ENCODE assay signal across 12 cellular contexts in the genomic region with DNA sequence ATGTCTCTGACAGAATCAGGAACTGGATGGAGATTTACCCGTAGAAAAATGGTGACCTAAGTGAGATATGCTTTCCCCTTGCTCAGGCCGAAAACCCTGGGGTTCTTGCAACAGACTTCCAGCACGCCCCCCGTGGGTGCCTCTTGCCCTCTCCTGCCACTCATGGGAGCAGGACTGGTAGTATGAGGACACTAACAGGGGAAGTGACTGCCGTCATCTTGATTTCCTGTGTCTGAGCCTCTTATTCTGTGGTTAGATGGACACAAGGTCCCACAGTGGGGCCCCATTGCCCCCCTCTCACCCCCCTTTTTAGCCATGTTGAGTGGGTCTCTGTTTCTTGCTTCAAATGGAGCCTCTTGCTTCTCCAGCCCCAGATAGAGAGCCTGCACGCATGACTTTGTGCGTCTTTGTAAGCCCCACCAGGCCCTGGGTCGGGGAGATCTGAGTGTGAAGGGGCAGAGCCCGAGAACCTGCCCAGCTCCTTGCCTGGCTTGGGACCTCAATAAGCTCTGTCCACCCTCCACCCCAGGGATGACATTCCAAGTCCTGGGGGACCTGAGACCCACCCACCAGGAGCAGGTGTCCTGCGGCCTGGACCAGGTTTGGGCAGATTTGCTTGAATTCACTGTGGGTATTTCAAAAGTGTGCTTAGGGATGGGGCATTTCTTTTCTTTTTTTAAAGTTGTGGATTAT. TPM values are rescaled to one million over a fixed set of nuclear protein-coding genes. Genes with fewer than 3 reads are reported as not detected.
DNase-seq lines count a peak whose midpoint lies in the region; ATAC-seq, FAIRE-seq and TF ChIP-seq lines count a peak whose summit lies in the region.
"Had no signal": no experiment of that assay in that cellular context is flagged by ENCODE, and none has a peak within 500 bp of the region (broad histone marks: within the 10 kb centered on the region; RNA-seq: fewer than 3 reads in every experiment).

No MANE protein-coding gene starts in this region.

- H3K4me1 Mint-ChIP-seq in memory B cell: peaks cover 35% of the 10 kb centered on the region

- H3K36me3 Mint-ChIP-seq in memory B cell: no peaks in the 10 kb centered on the region

- intact Hi-C loops in GM12878 (cut with micrococcal nuclease; ENCODE audit: unreplicated experiment): loop anchor here (1.0 to 5.0 kb wide), 3 partner anchors 27 to 284 kb away; no protein-coding TSS in a partner anchor

- in situ Hi-C loops in GM12878 (cut with MboI): loop anchor here (5.0 kb wide), 1 partner anchor 69 kb away; no protein-coding TSS in a partner anchor

- SMC1A ChIA-PET in GM12878 (lab: Charles Lee; ENCODE audit: uncharacterized antibody, unreplicated experiment): interaction anchor here (0.9 to 9.8 kb wide), 16 partner anchors 9 to 287 kb away, joined by 3 to 75 read pairs (median 6); partner anchors contain the start of gene GNLY

- RAD21 ChIA-PET in GM12878 (lab: Charles Lee; ENCODE audit: unreplicated experiment): interaction anchor here (0.7 to 6.5 kb wide), 12 partner anchors 12 to 121 kb away, joined by 3 to 94 read pairs (median 6); partner anchors contain the start of gene GNLY

- H2AFZ ChIP-seq in GM12878 (ENCODE audit: control insufficient read depth, low read depth, low read length): peak overlapping the region; percentile 15; the same call in 1 of the 2 replicates

- TF ChIP-seq RAD21 in GM12878 (IDR thresholded peaks at IDR 0.05; ENCODE audit: insufficient read depth, low read depth, low read length): no peak

- no peak for TF ChIP-seq EP300 in GM12878 (IDR thresholded peaks at IDR 0.05; ENCODE audit: borderline replicate concordance in 1 of 2, control insufficient read depth in 1 of 2, low read depth in 2 of 2, low read length in 2 of 2)

- H3K9me3 ChIP-seq in KOPT-K1 (ENCODE audit: insufficient read depth, low read length, poor library complexity, severe bottlenecking): no peaks in the 10 kb centered on the region
- H3K9me3 ChIP-seq in GM12878 (replicated peaks; ENCODE audit: control insufficient read depth, insufficient read depth, low read length): no peaks in the 10 kb centered on the region
- H3K9me3 ChIP-seq: Peyer's patch, prostate gland had no signal

- H3K79me2 ChIP-seq in GM12878 (ENCODE audit: control insufficient read depth, insufficient read depth, low read length): no peaks in the 10 kb centered on the region

- TF ChIP-seq CTCF in 22Rv1 (IDR thresholded peaks at IDR 0.05) (no peak), GM12878 (IDR thresholded peaks at IDR 0.05 in 2 of 3, conservative IDR thresholded peaks at IDR 0.05 in 1 of 3; ENCODE audit: control insufficient read depth in 2 of 3, extremely low read depth in 1 of 3, insufficient read depth in 1 of 3, low read depth in 3 of 3, low read length in 3 of 3) (no peak)

- H3K27me3 ChIP-seq in GM12878 (replicated peaks in 1 of 2; ENCODE audit: control insufficient read depth in 2 of 2, insufficient read depth in 2 of 2, low read length in 1 of 2): no peaks in the 10 kb centered on the region
- H3K27me3 ChIP-seq: Peyer's patch had no signal

- H3K36me3 ChIP-seq in KOPT-K1 (ENCODE audit: insufficient read depth, low read length): no peaks in the 10 kb centered on the region
- no peaks in the 10 kb centered on the region for H3K36me3 ChIP-seq in GM12878 (ENCODE audit: control insufficient read depth in 2 of 2, insufficient read depth in 2 of 2, low read length in 1 of 2)
- H3K36me3 ChIP-seq: Peyer's patch, prostate gland had no signal

- WGBS in GM12878 (ENCODE audit: insufficient coverage, insufficient replicate concordance, low lambda C conversion rate, missing lambda C conversion rate): 61% methylated on average over 10 of the region's 10 CpGs

- DNase-seq in GM12878 (ENCODE audit: low read depth, low spot score) (no peak), memory B cell (ENCODE audit: low spot score in 2 of 2) (no peak), NCI-H2196 treated with DMSO at 0.1 percent for 48 hours (lab: John Stamatoyannopoulos, UW; ENCODE audit: unreplicated experiment) (no peak), mucosa of gallbladder (ENCODE audit: low spot score) (no peak), NCI-H2081 (lab: John Stamatoyannopoulos, UW) (no peak), 8988T (no peak)

- no peak overlapping the region for H3K4me3 ChIP-seq in GM12878
- H3K4me3 ChIP-seq: Peyer's patch, prostate gland had no signal

- peaks cover 21% of the 10 kb centered on the region for H3K4me1 ChIP-seq in GM12878 (ENCODE audit: control insufficient read depth, insufficient read depth, low read length)
- H3K4me1 ChIP-seq: prostate gland had no signal

- peak overlapping the region; percentile 57 for H3K27ac ChIP-seq in 22Rv1
- peak overlapping the region; percentile 16 for H3K27ac ChIP-seq in KOPT-K1 (ENCODE audit: low read depth, low read length, poor library complexity, severe bottlenecking)
- no peak overlapping the region for H3K27ac ChIP-seq in GM12878 (ENCODE audit: control insufficient read depth, insufficient read depth)

- FAIRE-seq in GM12878 (lab: Jason Lieb, UNC): no peak

- H3K9ac ChIP-seq in GM12878 (ENCODE audit: control insufficient read depth, insufficient read depth, low read length): no peak overlapping the region

- ATAC-seq in GM12878 (no peak), memory B cell (ENCODE audit: low read depth) (no peak)

- H4K20me1 ChIP-seq in GM12878 (ENCODE audit: control insufficient read depth, insufficient read depth): no peaks in the 10 kb centered on the region

- no peak overlapping the region for H3K4me3 Mint-ChIP-seq in memory B cell
- H3K4me3 Mint-ChIP-seq: HFFc6 had no signal

- H3K27ac Mint-ChIP-seq in memory B cell: peak overlapping the region; percentile 66
- H3K27ac Mint-ChIP-seq: HFFc6 had no signal

- H3K27me3 Mint-ChIP-seq in memory B cell: peaks cover 9% of the 10 kb centered on the region

- POLR2A ChIA-PET in GM12878 (lab: Charles Lee): interaction anchor here (0.9 kb wide), 1 partner anchor 13 kb away, joined by 3 read pairs; no protein-coding TSS in a partner anchor

- BruUV-seq in GM12878 (replicated peaks; lab: Mats Ljungman, UMichigan): no TSS peak

- no peak for TF ChIP-seq POLR2A in GM12878 (IDR thresholded peaks at IDR 0.05; ENCODE audit: low read depth, low read length)

- CTCF ChIA-PET in GM12878 (lab: Yijun Ruan, JAX): interaction anchor here (0.9 to 10.2 kb wide), 33 partner anchors 9 to 372 kb away, joined by 3 to 194 read pairs (median 8); partner anchors contain the start of genes GNLY, SFTPB and SH2D6

- no peaks in the 10 kb centered on the region for H3K9me3 Mint-ChIP-seq in memory B cell
- H3K9me3 Mint-ChIP-seq: HFFc6 had no signal

- H3K4me2 ChIP-seq in GM12878 (ENCODE audit: control insufficient read depth, insufficient read depth): no peak overlapping the region

RNA-seq across cellular contexts. Expression of gene GNLY, which starts 12.6 kb away (rescaled TPM):
- total RNA-seq in GM12878 (2013; cell fraction: nucleolus; rRNA removed): not detected in 2 replicates
- total RNA-seq in GM12878 (2014; rRNA removed): not detected in 2 replicates
- 0.18 TPM in 1 of 2 replicates, not detected in the other for total RNA-seq in GM12878 (2014; rRNA removed; fragmentation: Illumina TruSeq; extraction: Trizol)
- not detected in 2 replicates for total RNA-seq in GM12878 (2021)
- not detected for polyA plus RNA-seq in GM12878 (2011; ENCODE audit: low read depth)
- 0.40 and 0.42 TPM in 2 replicates for polyA plus RNA-seq in GM12878 (2011; rRNA removed)
- 0.50 and 0.79 TPM in 2 replicates for polyA plus RNA-seq in GM12878 (2011; cell fraction: cytosol; rRNA removed)
- polyA plus RNA-seq in GM12878 (2011; cell fraction: nucleus; rRNA removed): 0.67 and 0.99 TPM in 2 replicates
- polyA plus RNA-seq in GM12878 (2012): 0.23 and 0.27 TPM in 2 replicates
- polyA plus RNA-seq in GM12878 (2014; fragmentation: Illumina TruSeq; extraction: Trizol): not detected in 2 replicates
- polyA plus RNA-seq in GM12878 (2014; fragmentation: Nextera tagmentation; extraction: Ambion mirVana): not detected
- polyA plus RNA-seq in GM12878 (2014; rRNA removed): not detected in 2 replicates
- polyA plus RNA-seq in GM12878 (2016; fragmentation: Nextera tagmentation; extraction: Ambion mirVana): not detected
- 1.2 TPM in 1 of 2 replicates, not detected in the other for polyA minus RNA-seq in GM12878 (2011; rRNA and poly(A)+ RNA removed)
- not detected in 2 replicates for polyA minus RNA-seq in GM12878 (2011; cell fraction: cytosol; rRNA and poly(A)+ RNA removed)
- 0.29 and 0.48 TPM in 2 replicates for polyA minus RNA-seq in GM12878 (2011; cell fraction: nucleus; rRNA and poly(A)+ RNA removed)
- 0.95 TPM for total RNA-seq in mucosa of gallbladder
- total RNA-seq: dermis blood vessel endothelial cell, HFFc6 had no signal

RNA-seq across cellular contexts. Expression of gene SFTPB, which starts 38.8 kb away (rescaled TPM):
- total RNA-seq in GM12878 (2013; cell fraction: nucleolus; rRNA removed): not detected in 2 replicates
- total RNA-seq in GM12878 (2014; rRNA removed) (not detected in 2 replicates), GM12878 (2014; rRNA removed; fragmentation: Illumina TruSeq; extraction: Trizol) (not detected in 2 replicates), GM12878 (2021) (4.9 and 5.3 TPM in 2 replicates), mucosa of gallbladder (11.5 TPM)
- polyA plus RNA-seq in GM12878 (2011; ENCODE audit: low read depth): 0.07 TPM
- polyA plus RNA-seq in GM12878 (2011; rRNA removed) (not detected in 2 replicates), GM12878 (2014; fragmentation: Illumina TruSeq; extraction: Trizol) (not detected in 2 replicates), GM12878 (2014; fragmentation: Nextera tagmentation; extraction: Ambion mirVana) (under 1 TPM in 1 of 2 experiments, not detected in 1; 0.02 TPM), GM12878 (2014; rRNA removed) (not detected in 2 replicates), GM12878 (2016; fragmentation: Nextera tagmentation; extraction: Ambion mirVana) (not detected)
- not detected in 2 replicates for polyA plus RNA-seq in GM12878 (2011; cell fraction: cytosol; rRNA removed)
- not detected in 2 replicates for polyA plus RNA-seq in GM12878 (2011; cell fraction: nucleus; rRNA removed)
- 0.18 TPM in 1 of 2 replicates, not detected in the other for polyA plus RNA-seq in GM12878 (2012)
- not detected in 2 replicates for polyA minus RNA-seq in GM12878 (2011; rRNA and poly(A)+ RNA removed)
- not detected in 2 replicates for polyA minus RNA-seq in GM12878 (2011; cell fraction: cytosol; rRNA and poly(A)+ RNA removed)
- polyA minus RNA-seq in GM12878 (2011; cell fraction: nucleus; rRNA and poly(A)+ RNA removed): not detected in 2 replicates
- total RNA-seq: dermis blood vessel endothelial cell, HFFc6 had no signal

RNA-seq across cellular contexts. Expression of gene ATOH8, which starts 47.0 kb away (rescaled TPM):
- 0.56 and 1.6 TPM in 2 replicates for total RNA-seq in GM12878 (2013; cell fraction: nucleolus; rRNA removed)
- total RNA-seq in GM12878 (2014; rRNA removed) (not detected in 2 replicates), GM12878 (2014; rRNA removed; fragmentation: Illumina TruSeq; extraction: Trizol) (0.09 TPM in 1 of 2 replicates, not detected in the other), GM12878 (2021) (0.21 TPM in 1 of 2 replicates, not detected in the other), mucosa of gallbladder (9.0 TPM)
- not detected for polyA plus RNA-seq in GM12878 (2011; ENCODE audit: low read depth)
- polyA plus RNA-seq in GM12878 (2011; rRNA removed) (0.39 and 0.60 TPM in 2 replicates), GM12878 (2014; fragmentation: Illumina TruSeq; extraction: Trizol) (not detected in 2 replicates), GM12878 (2014; fragmentation: Nextera tagmentation; extraction: Ambion mirVana) (under 1 TPM in 1 of 2 experiments, not detected in 1; 0.03 TPM), GM12878 (2014; rRNA removed) (not detected in 2 replicates), GM12878 (2016; fragmentation: Nextera tagmentation; extraction: Ambion mirVana) (not detected)
- 0.72 and 1.0 TPM in 2 replicates for polyA plus RNA-seq in GM12878 (2011; cell fraction: cytosol; rRNA removed)
- polyA plus RNA-seq in GM12878 (2011; cell fraction: nucleus; rRNA removed): 1.6 and 1.7 TPM in 2 replicates
- polyA plus RNA-seq in GM12878 (2012): 0.07 TPM in 1 of 2 replicates, not detected in the other
- 1.0 and 1.4 TPM in 2 replicates for polyA minus RNA-seq in GM12878 (2011; rRNA and poly(A)+ RNA removed)
- 0.31 and 1.2 TPM in 2 replicates for polyA minus RNA-seq in GM12878 (2011; cell fraction: cytosol; rRNA and poly(A)+ RNA removed)
- 0.48 and 0.86 TPM in 2 replicates for polyA minus RNA-seq in GM12878 (2011; cell fraction: nucleus; rRNA and poly(A)+ RNA removed)
